In genomic region chr14:47438650-47439140, GRCh38 we compare ENCODE assay signal across 13 cellular contexts.
A peak's percentile ranks its signal among the peaks of the same experiment; 100 is the strongest.
DNase-seq lines count a peak whose midpoint lies in the region; ATAC-seq and TF ChIP-seq lines count a peak whose summit lies in the region.
"Had no signal": no experiment of that assay in that cellular context is flagged by ENCODE, and none has a peak within 500 bp of the region (broad histone marks: within the 10 kb centered on the region; RNA-seq: fewer than 3 reads in every experiment).

No MANE protein-coding gene starts in this region.

- H3K27ac ChIP-seq in A673 (ENCODE audit: low read depth, low read length, poor library complexity, severe bottlenecking) (no peak overlapping the region), HUES64 (ENCODE audit: low read depth, low read length) (peak overlapping the region; percentile 20; the same call in 1 of the 2 replicates), brain microvascular endothelial cell (no peak overlapping the region)

- CTCF ChIA-PET in A673 (lab: Charles Lee) = no interaction called here

- POLR2A ChIA-PET in A673 (lab: Charles Lee; ENCODE audit: low non-redundant PET) = no interaction called here

- intact Hi-C loops in A673 (cut with micrococcal nuclease; ENCODE audit: unreplicated experiment) = no loop called here
- intact Hi-C loops in sciatic nerve (cut with DNase I) = no loop called here

- peaks cover 8% of the 10 kb centered on the region for H3K4me1 ChIP-seq in A673 (ENCODE audit: insufficient read depth, low read length, poor library complexity, severe bottlenecking)
- H3K4me1 ChIP-seq in HUES64 (ENCODE audit: insufficient read depth, low read length) = peaks cover 41% of the 10 kb centered on the region

- peak; percentile 81 for DNase-seq in A673 (ENCODE audit: low spot score)
- peak; percentile 29 for DNase-seq in brain microvascular endothelial cell
- peak; percentile 89 for DNase-seq in kidney epithelial cell (ENCODE audit: low read depth)
- no peak for DNase-seq in cerebellum (ENCODE audit: low spot score)
- no peak for DNase-seq in sciatic nerve (ENCODE audit: low spot score)
- DNase-seq in MG63 = no peak
- no peak for DNase-seq in NCI-H2171 (lab: John Stamatoyannopoulos, UW)
- DNase-seq: activated CD4-positive, alpha-beta T cell treated with anti-CD3 and anti-CD28 coated beads for 36 hours; activated T-cell treated with anti-CD3 and anti-CD28 coated beads, Interleukin-2, amount 50 U/mL, for 72 hours; DMS53; effector memory CD8-positive, alpha-beta T cell; NCI-H2107 had no signal

- H3K4me3 ChIP-seq in A673 (ENCODE audit: low read depth, low read length, poor library complexity, severe bottlenecking) (no peak overlapping the region), HUES64 (ENCODE audit: low read length) (no peak overlapping the region), brain microvascular endothelial cell (ENCODE audit: low read depth, low read length) (no peak overlapping the region), kidney epithelial cell (ENCODE audit: low read depth, low read length) (no peak overlapping the region), MG63 (no peak overlapping the region)

- WGBS in HUES64 = no CpG with 5 or more reads among the region's 1 CpG

- no peaks in the 10 kb centered on the region for H3K36me3 ChIP-seq in A673 (ENCODE audit: insufficient read depth, low read length, poor library complexity, severe bottlenecking)
- no peaks in the 10 kb centered on the region for H3K36me3 ChIP-seq in HUES64 (ENCODE audit: insufficient read depth, low read length)
- no peaks in the 10 kb centered on the region for H3K36me3 ChIP-seq in brain microvascular endothelial cell (replicated peaks)
- no peaks in the 10 kb centered on the region for H3K36me3 ChIP-seq in kidney epithelial cell (ENCODE audit: control insufficient read depth, insufficient read depth, low read length)
- no peaks in the 10 kb centered on the region for H3K36me3 ChIP-seq in MG63

- H3K27me3 ChIP-seq in A673 (replicated peaks; ENCODE audit: insufficient read depth, low read depth, low read length, poor library complexity) (no peaks in the 10 kb centered on the region), HUES64 (ENCODE audit: insufficient read depth, low read length) (no peaks in the 10 kb centered on the region), brain microvascular endothelial cell (replicated peaks) (no peaks in the 10 kb centered on the region), kidney epithelial cell (ENCODE audit: control insufficient read depth, insufficient read depth, low read length) (no peaks in the 10 kb centered on the region), MG63 (no peaks in the 10 kb centered on the region)

- H3K9ac ChIP-seq in HUES64 (ENCODE audit: low read depth, low read length) = peak overlapping the region; percentile 17; the same call in 1 of the 2 replicates

- BruUV-seq in A673 (replicated peaks; lab: Mats Ljungman, UMichigan) = no TSS peak

- H3K9me3 ChIP-seq in A673 (ENCODE audit: low read depth, low read length, poor library complexity, severe bottlenecking) = no peaks in the 10 kb centered on the region
- no peaks in the 10 kb centered on the region for H3K9me3 ChIP-seq in HUES64 (ENCODE audit: insufficient read depth, low read depth, low read length)
- no peaks in the 10 kb centered on the region for H3K9me3 ChIP-seq in MG63

- TF ChIP-seq CTCF in A673 (conservative IDR thresholded peaks at IDR 0.05; ENCODE audit: low read depth, low read length) (no peak), brain microvascular endothelial cell (IDR thresholded peaks at IDR 0.05; ENCODE audit: low read depth, low read length, missing control alignments) (no peak), kidney epithelial cell (IDR thresholded peaks at IDR 0.05; ENCODE audit: insufficient read depth, low read length, poor library complexity, severe bottlenecking) (no peak)

- in situ Hi-C loops in brain microvascular endothelial cell (cut with HindIII; ENCODE audit: low pct_ligation_motif_present, low sequenced_read_pairs) = no loop called here

- ATAC-seq in sciatic nerve = no peak
- ATAC-seq: activated CD4-positive, alpha-beta T cell treated with anti-CD3 and anti-CD28 coated beads for 36 hours; activated T-cell treated with anti-CD3 and anti-CD28 coated beads, Interleukin-2, amount 50 U/mL, for 72 hours; effector memory CD8-positive, alpha-beta T cell had no signal

Comparison
In these comparisons a context has a peak if more than half of its experiments do, and no peak if none do; other contexts are left out.
1. DNase-seq: peak in A673 (single experiment), brain microvascular endothelial cell (single experiment) and kidney epithelial cell (single experiment); none in cerebellum (single experiment), sciatic nerve (single experiment), MG63 (single experiment) and NCI-H2171 (single experiment).